19 cellular contexts compared by ENCODE assay signal in genomic region chr19:1922803-1923202, GRCh38. TPM values are rescaled to one million over a fixed set of nuclear protein-coding genes. Genes with fewer than 3 reads are reported as not detected.
DNase-seq lines count a peak whose midpoint lies in the region; ATAC-seq and TF ChIP-seq lines count a peak whose summit lies in the region.
"Had no signal": no experiment of that assay in that cellular context is flagged by ENCODE, and none has a peak within 500 bp of the region (broad histone marks: within the 10 kb centered on the region; RNA-seq: fewer than 3 reads in every experiment).

No MANE protein-coding gene starts in this region.

- no peak for ATAC-seq in IMR-90 (ENCODE audit: low read depth)
- ATAC-seq: GM23338 had no signal

- H2AFZ ChIP-seq in IMR-90 (replicated peaks; ENCODE audit: low read length, poor library complexity): no peak overlapping the region
- no peak overlapping the region for H2AFZ ChIP-seq in neuronal stem cell (ENCODE audit: low read length)
- H2AFZ ChIP-seq: GM23338 had no signal

- H3K56ac ChIP-seq in IMR-90 (ENCODE audit: extremely low read depth, insufficient read depth, low read length): no peak overlapping the region

- H3K79me1 ChIP-seq in IMR-90 (ENCODE audit: low read depth in 1 of 2, low read length in 2 of 2) (no peaks in the 10 kb centered on the region), neuronal stem cell (ENCODE audit: low read depth, low read length) (no peaks in the 10 kb centered on the region)

- H3K14ac ChIP-seq in IMR-90 (replicated peaks; ENCODE audit: low read depth, low read length): no peak overlapping the region
- no peak overlapping the region for H3K14ac ChIP-seq in neuronal stem cell (ENCODE audit: low read length)

- no peaks in the 10 kb centered on the region for H3K27me3 Mint-ChIP-seq in activated CD4-positive, alpha-beta T cell treated with anti-CD3 and anti-CD28 coated beads, Interleukin-2, amount 10 ng/mL, durations not matched to agents 7 days and 5 days
- no peaks in the 10 kb centered on the region for H3K27me3 Mint-ChIP-seq in activated CD4-positive, alpha-beta T cell treated with anti-CD3 and anti-CD28 coated beads, Interleukin-2, amount 10 ng/mL, durations not matched to agents 24 days and 14 days
- H3K27me3 Mint-ChIP-seq in activated CD4-positive, alpha-beta memory T cell treated with anti-CD3 and anti-CD28 coated beads, Interleukin-2, amount 10 ng/mL, durations not matched to agents 7 days and 5 days: no peaks in the 10 kb centered on the region

- H2AK9ac ChIP-seq in IMR-90 (replicated peaks; ENCODE audit: low read depth, low read length, poor library complexity): peak overlapping the region; percentile 52

- H3K27me3 ChIP-seq in IMR-90 (ENCODE audit: control insufficient read depth, insufficient read depth, low read length) (no peaks in the 10 kb centered on the region), neuronal stem cell (ENCODE audit: control insufficient read depth in 3 of 3, insufficient read depth in 3 of 3, low read depth in 1 of 3, low read length in 3 of 3) (no peaks in the 10 kb centered on the region), testis (no peaks in the 10 kb centered on the region)

- H3K9ac ChIP-seq in IMR-90 (ENCODE audit: low read depth, low read length): no peak overlapping the region
- no peak overlapping the region for H3K9ac ChIP-seq in neuronal stem cell (ENCODE audit: low read depth, low read length, poor library complexity)
- H3K9ac ChIP-seq: KMS-11 had no signal

- H3K27ac ChIP-seq in IMR-90 (ENCODE audit: insufficient read depth, low read length): no peak overlapping the region
- no peak overlapping the region for H3K27ac ChIP-seq in neuronal stem cell (replicated peaks; ENCODE audit: low read length)
- no peak overlapping the region for H3K27ac ChIP-seq in testis
- H3K27ac ChIP-seq: C4-2B, KMS-11 had no signal

- no peak overlapping the region for H2BK5ac ChIP-seq in IMR-90 (ENCODE audit: low read depth, low read length, poor library complexity, severe bottlenecking)
- H2BK5ac ChIP-seq in neuronal stem cell (ENCODE audit: low read length): no peak overlapping the region

- no peaks in the 10 kb centered on the region for H3K9me3 Mint-ChIP-seq in activated CD4-positive, alpha-beta T cell treated with anti-CD3 and anti-CD28 coated beads, Interleukin-2, amount 10 ng/mL, durations not matched to agents 7 days and 5 days
- no peaks in the 10 kb centered on the region for H3K9me3 Mint-ChIP-seq in activated CD4-positive, alpha-beta T cell treated with anti-CD3 and anti-CD28 coated beads, Interleukin-2, amount 10 ng/mL, durations not matched to agents 24 days and 14 days
- H3K9me3 Mint-ChIP-seq in activated CD4-positive, alpha-beta memory T cell treated with anti-CD3 and anti-CD28 coated beads, Interleukin-2, amount 10 ng/mL, durations not matched to agents 7 days and 5 days: peaks cover 3% of the 10 kb centered on the region

- H2BK120ac ChIP-seq in IMR-90 (ENCODE audit: low read depth, low read length) (no peak overlapping the region), neuronal stem cell (ENCODE audit: low read depth, low read length) (no peak overlapping the region)

- TF ChIP-seq CTCF in IMR-90 (conservative IDR thresholded peaks at IDR 0.05; ENCODE audit: low read depth, low read length) (no peak), testis (IDR thresholded peaks at IDR 0.05) (no peak)

- H3K9me1 ChIP-seq in IMR-90 (ENCODE audit: insufficient read depth, low read length): no peaks in the 10 kb centered on the region

- H4K8ac ChIP-seq in IMR-90 (ENCODE audit: low read depth in 2 of 2, low read length in 2 of 2): no peak overlapping the region
- no peak overlapping the region for H4K8ac ChIP-seq in neuronal stem cell (ENCODE audit: low read depth, low read length)

- no peak overlapping the region for H2BK15ac ChIP-seq in IMR-90 (ENCODE audit: low read depth, low read length)
- no peak overlapping the region for H2BK15ac ChIP-seq in neuronal stem cell (ENCODE audit: low read length)

- no peak overlapping the region for H2AK5ac ChIP-seq in IMR-90 (ENCODE audit: low read depth, low read length)
- no peak overlapping the region for H2AK5ac ChIP-seq in neuronal stem cell (ENCODE audit: low read depth, low read length)

- H3K9me3 ChIP-seq in IMR-90 (ENCODE audit: control insufficient read depth, insufficient read depth, low read length) (no peaks in the 10 kb centered on the region), neuronal stem cell (replicated peaks in 1 of 2; ENCODE audit: control insufficient read depth in 2 of 2, insufficient read depth in 1 of 2, low read depth in 1 of 2, low read length in 2 of 2) (peaks cover 0 to 4% of the 10 kb centered on the region in 2 donors), testis (no peaks in the 10 kb centered on the region)

- 95% methylated on average over 20 of the region's 23 CpGs; no CpG with 5 or more reads in 1 of the 2 experiments for WGBS in IMR-90 (ENCODE audit: extremely low coverage in 2 of 2, insufficient read length in 1 of 2), 2 experiments
- no CpG with 5 or more reads among the region's 23 CpGs for WGBS in neuronal stem cell (ENCODE audit: extremely low coverage in 2 of 2, insufficient read length in 2 of 2, insufficient replicate concordance in 1 of 2), 2 donors
- whole genome bisulfite sequencing in testis, 2 donors: 92 to 97% methylated on average over 18 to 23 of the region's 23 CpGs

- H3K18ac ChIP-seq in IMR-90 (ENCODE audit: low read depth, low read length): no peak overlapping the region
- no peak overlapping the region for H3K18ac ChIP-seq in neuronal stem cell (ENCODE audit: low read length)

- no TSS peak for BruUV-seq in IMR-90 (replicated peaks; lab: Mats Ljungman, UMichigan)

- peak overlapping the region; percentile 83 for H3K27ac Mint-ChIP-seq in activated CD4-positive, alpha-beta T cell treated with anti-CD3 and anti-CD28 coated beads, Interleukin-2, amount 10 ng/mL, durations not matched to agents 7 days and 5 days
- H3K27ac Mint-ChIP-seq in activated CD4-positive, alpha-beta T cell treated with anti-CD3 and anti-CD28 coated beads, Interleukin-2, amount 10 ng/mL, durations not matched to agents 24 days and 14 days: no peak overlapping the region
- H3K27ac Mint-ChIP-seq in activated CD4-positive, alpha-beta memory T cell treated with anti-CD3 and anti-CD28 coated beads, Interleukin-2, amount 10 ng/mL, durations not matched to agents 7 days and 5 days: peak overlapping the region; percentile 90
- H3K27ac Mint-ChIP-seq: GM23338 had no signal

- H2BK20ac ChIP-seq in IMR-90 (ENCODE audit: low read depth, low read length): no peak overlapping the region

- H3K4me2 ChIP-seq in IMR-90 (ENCODE audit: low read depth, low read length) (no peak overlapping the region), neuronal stem cell (ENCODE audit: insufficient read depth, low read length, poor library complexity, severe bottlenecking) (no peak overlapping the region)
- H3K4me2 ChIP-seq: GM23338, KMS-11 had no signal

- POLR2A ChIA-PET in activated CD4-positive, alpha-beta T cell treated with anti-CD3 and anti-CD28 coated beads, Interleukin-2, amount 10 ng/mL, durations not matched to agents 7 days and 5 days (lab: Charles Lee): no interaction called here
- POLR2A ChIA-PET in IMR-90 (lab: Charles Lee; ENCODE audit: unreplicated experiment): no interaction called here
- POLR2A ChIA-PET in activated CD4-positive, alpha-beta memory T cell treated with anti-CD3 and anti-CD28 coated beads, Interleukin-2, amount 10 ng/mL, durations not matched to agents 7 days and 5 days (lab: Charles Lee): interaction anchor here (0.7 to 3.0 kb wide), 8 partner anchors 13 to 84 kb away, joined by 3 to 19 read pairs (median 4); partner anchors contain the start of genes ABHD17A, ADAT3 and SCAMP4

- CTCF ChIA-PET in activated CD4-positive, alpha-beta T cell treated with anti-CD3 and anti-CD28 coated beads, Interleukin-2, amount 10 ng/mL, durations not matched to agents 7 days and 5 days (lab: Charles Lee): interaction anchor here (1.1 kb wide), 1 partner anchor 23 kb away, joined by 3 read pairs; no protein-coding TSS in a partner anchor
- CTCF ChIA-PET in IMR-90 (lab: Yijun Ruan, JAX): no interaction called here
- CTCF ChIA-PET in activated CD4-positive, alpha-beta memory T cell treated with anti-CD3 and anti-CD28 coated beads, Interleukin-2, amount 10 ng/mL, durations not matched to agents 7 days and 5 days (lab: Charles Lee): interaction anchor here (0.6 to 2.0 kb wide), 8 partner anchors 18 to 1412 kb away, joined by 3 to 14 read pairs (median 4); no protein-coding TSS in a partner anchor

- no peak for TF ChIP-seq RAD21 in IMR-90 (IDR thresholded peaks at IDR 0.05; ENCODE audit: low read length)

- H3K4ac ChIP-seq in IMR-90 (ENCODE audit: low read depth, low read length) (no peak overlapping the region), neuronal stem cell (ENCODE audit: low read length) (no peak overlapping the region)

- H3K4me3 Mint-ChIP-seq in activated CD4-positive, alpha-beta T cell treated with anti-CD3 and anti-CD28 coated beads, Interleukin-2, amount 10 ng/mL, durations not matched to agents 7 days and 5 days: no peak overlapping the region
- no peak overlapping the region for H3K4me3 Mint-ChIP-seq in activated CD4-positive, alpha-beta T cell treated with anti-CD3 and anti-CD28 coated beads, Interleukin-2, amount 10 ng/mL, durations not matched to agents 24 days and 14 days
- no peak overlapping the region for H3K4me3 Mint-ChIP-seq in activated CD4-positive, alpha-beta memory T cell treated with anti-CD3 and anti-CD28 coated beads, Interleukin-2, amount 10 ng/mL, durations not matched to agents 7 days and 5 days
- H3K4me3 Mint-ChIP-seq: GM23338 had no signal

- H2BK12ac ChIP-seq in neuronal stem cell (ENCODE audit: low read length): no peak overlapping the region

- dilution Hi-C loops in IMR-90 (cut with HindIII; ENCODE audit: low sequenced_read_pairs, unreplicated experiment): no loop called here

- peaks cover 24% of the 10 kb centered on the region for H3K4me1 Mint-ChIP-seq in activated CD4-positive, alpha-beta T cell treated with anti-CD3 and anti-CD28 coated beads, Interleukin-2, amount 10 ng/mL, durations not matched to agents 7 days and 5 days
- peaks cover 9% of the 10 kb centered on the region for H3K4me1 Mint-ChIP-seq in activated CD4-positive, alpha-beta T cell treated with anti-CD3 and anti-CD28 coated beads, Interleukin-2, amount 10 ng/mL, durations not matched to agents 24 days and 14 days
- H3K4me1 Mint-ChIP-seq in activated CD4-positive, alpha-beta memory T cell treated with anti-CD3 and anti-CD28 coated beads, Interleukin-2, amount 10 ng/mL, durations not matched to agents 7 days and 5 days: peaks cover 49% of the 10 kb centered on the region

- no peak for TF ChIP-seq POLR2A in IMR-90 (IDR thresholded peaks at IDR 0.05; ENCODE audit: low read depth, low read length)
- no peak for TF ChIP-seq POLR2A in testis (IDR thresholded peaks at IDR 0.05)

- H3K4me1 ChIP-seq in IMR-90 (ENCODE audit: control insufficient read depth, insufficient read depth, low read length) (no peaks in the 10 kb centered on the region), neuronal stem cell (ENCODE audit: control insufficient read depth in 2 of 2, insufficient read depth in 1 of 2, low read depth in 1 of 2, low read length in 2 of 2) (no peaks in the 10 kb centered on the region), testis (no peaks in the 10 kb centered on the region)

- H3K23ac ChIP-seq in IMR-90 (ENCODE audit: low read depth, low read length): no peak overlapping the region
- H3K23ac ChIP-seq in neuronal stem cell (ENCODE audit: low read depth, low read length, poor library complexity): peak overlapping the region; percentile 44

- H3K4me3 ChIP-seq in IMR-90 (ENCODE audit: insufficient read depth, low read depth, low read length): no peak overlapping the region
- H3K4me3 ChIP-seq in neuronal stem cell (ENCODE audit: low read length in 2 of 2): peak overlapping the region in 1 of 2 donors; percentile 47
- no peak overlapping the region for H3K4me3 ChIP-seq in testis
- H3K4me3 ChIP-seq: GM23338 had no signal

- in situ Hi-C loops in IMR-90 (cut with MboI; ENCODE audit: low sequenced_read_pairs): no loop called here

- intact Hi-C loops in activated CD4-positive, alpha-beta T cell treated with anti-CD3 and anti-CD28 coated beads, Interleukin-2, amount 10 ng/mL, durations not matched to agents 24 days and 14 days (cut with micrococcal nuclease): loop anchor here (10.0 kb wide), 1 partner anchor 92 kb away; the partner anchor contains the start of gene BTBD2
- intact Hi-C loops in IMR-90 (cut with micrococcal nuclease) (no loop called here), testis (cut with DNase I; ENCODE audit: low total_unique reads) (no loop called here)

- no peak overlapping the region for H4K91ac ChIP-seq in IMR-90 (ENCODE audit: insufficient read depth, low read depth, low read length)
- H4K91ac ChIP-seq in neuronal stem cell (ENCODE audit: low read depth, low read length, poor library complexity): no peak overlapping the region

- H4K5ac ChIP-seq in IMR-90 (ENCODE audit: low read depth, low read length): no peak overlapping the region

- 0 out of 2 replicates have a peak, but pooled peaks cover 9% of the 10 kb centered on the region for H4K20me1 ChIP-seq in IMR-90 (ENCODE audit: insufficient read depth, low read length)

- H3K36me3 ChIP-seq in IMR-90 (ENCODE audit: control insufficient read depth, insufficient read depth, low read length) (peaks cover 60% of the 10 kb centered on the region), neuronal stem cell (replicated peaks in 1 of 2; ENCODE audit: control insufficient read depth in 2 of 2, insufficient read depth in 2 of 2, low read length in 2 of 2) (peaks cover 50 to 73% of the 10 kb centered on the region in 2 donors), testis (ENCODE audit: low read depth, missing control alignments) (no peaks in the 10 kb centered on the region)

- H3K36me3 Mint-ChIP-seq in activated CD4-positive, alpha-beta T cell treated with anti-CD3 and anti-CD28 coated beads, Interleukin-2, amount 10 ng/mL, durations not matched to agents 7 days and 5 days (ENCODE audit: low read depth): peaks cover 8% of the 10 kb centered on the region
- peaks cover 6% of the 10 kb centered on the region for H3K36me3 Mint-ChIP-seq in activated CD4-positive, alpha-beta T cell treated with anti-CD3 and anti-CD28 coated beads, Interleukin-2, amount 10 ng/mL, durations not matched to agents 24 days and 14 days (ENCODE audit: low read depth)
- H3K36me3 Mint-ChIP-seq in activated CD4-positive, alpha-beta memory T cell treated with anti-CD3 and anti-CD28 coated beads, Interleukin-2, amount 10 ng/mL, durations not matched to agents 7 days and 5 days (ENCODE audit: low read depth): peaks cover 27% of the 10 kb centered on the region

- DNase-seq in activated CD4-positive, alpha-beta T cell treated with anti-CD3 and anti-CD28 coated beads, Interleukin-2, amount 10 ng/mL, durations not matched to agents 7 days and 5 days: no peak
- DNase-seq in activated CD4-positive, alpha-beta T cell treated with anti-CD3 and anti-CD28 coated beads, Interleukin-2, amount 10 ng/mL, durations not matched to agents 24 days and 14 days: no peak
- DNase-seq in IMR-90 (no peak), neuronal stem cell (ENCODE audit: low spot score) (no peak), SK-N-DZ (ENCODE audit: low spot score) (no peak), testis (no peak)
- no peak for DNase-seq in activated CD4-positive, alpha-beta memory T cell treated with anti-CD3 and anti-CD28 coated beads, Interleukin-2, amount 10 ng/mL, durations not matched to agents 7 days and 5 days
- no peak for DNase-seq in stimulated activated CD8-positive, alpha-beta memory T cell treated with anti-CD3 and anti-CD28 coated beads, Interleukin-4, amount 100 ng/mL, for 48 hours
- DNase-seq: Calu3; DMS79; GDM1; NCI-H1092 treated with DMSO at 0.1 percent for 48 hours; NCI-H1694; NCI-H2107; NCI-H69; NK-92 treated with Interleukin-12 subunit alpha and Interleukin-12 subunit beta, amount 100 ng/mL, for 24 hours had no signal

RNA-seq across cellular contexts. Expression of gene ADAT3, which starts 17.6 kb away (rescaled TPM):
- 10 to 100 TPM; 10.6 to 13.3 TPM for total RNA-seq in activated CD4-positive, alpha-beta T cell treated with anti-CD3 and anti-CD28 coated beads, Interleukin-2, amount 10 ng/mL, durations not matched to agents 7 days and 5 days
- total RNA-seq in activated CD4-positive, alpha-beta T cell treated with anti-CD3 and anti-CD28 coated beads, Interleukin-2, amount 10 ng/mL, durations not matched to agents 24 days and 14 days: 8.8 and 10.6 TPM in 2 replicates
- total RNA-seq in IMR-90 (2012; rRNA removed): 0.28 and 0.36 TPM in 2 replicates
- 2.8 and 3.6 TPM in 2 replicates for polyA plus RNA-seq in IMR-90 (2012; rRNA removed)
- polyA plus RNA-seq in IMR-90 (2012; cell fraction: cytosol; rRNA removed): 2.5 and 5.0 TPM in 2 replicates
- 4.0 and 16.1 TPM in 2 replicates for polyA plus RNA-seq in IMR-90 (2012; cell fraction: nucleus; rRNA removed; ENCODE audit: low replicate concordance)
- total RNA-seq in activated CD4-positive, alpha-beta memory T cell treated with anti-CD3 and anti-CD28 coated beads, Interleukin-2, amount 10 ng/mL, durations not matched to agents 7 days and 5 days: 10 to 100 TPM; 13.3 to 15.5 TPM
- polyA plus RNA-seq in neuronal stem cell (2013, experiment 1 of 2): 4.4 TPM
- polyA plus RNA-seq in neuronal stem cell (2013, experiment 2 of 2): 3.8 TPM
- polyA plus RNA-seq in SK-N-DZ (2014; cell fraction: cytosol; rRNA removed): 6.3 and 9.5 TPM in 2 replicates
- polyA plus RNA-seq in SK-N-DZ (2014; cell fraction: nucleus; rRNA removed): 6.1 and 7.3 TPM in 2 replicates
- total RNA-seq in testis: 10 to 100 TPM; 10.6 to 16.7 TPM
- 1.1 TPM for polyA plus RNA-seq in testis (ENCODE audit: insufficient read depth, low read depth, low replicate concordance)

RNA-seq across cellular contexts. Expression of gene SCAMP4, which starts 17.6 kb away (rescaled TPM):
- total RNA-seq in activated CD4-positive, alpha-beta T cell treated with anti-CD3 and anti-CD28 coated beads, Interleukin-2, amount 10 ng/mL, durations not matched to agents 7 days and 5 days: 10 to 100 TPM; 27.5 to 37.9 TPM
- total RNA-seq in activated CD4-positive, alpha-beta T cell treated with anti-CD3 and anti-CD28 coated beads, Interleukin-2, amount 10 ng/mL, durations not matched to agents 24 days and 14 days: 39.2 and 42.4 TPM in 2 replicates
- total RNA-seq in IMR-90 (2012; rRNA removed): 10.8 and 16.1 TPM in 2 replicates
- polyA plus RNA-seq in IMR-90 (2012; rRNA removed): 24.0 and 28.1 TPM in 2 replicates
- polyA plus RNA-seq in IMR-90 (2012; cell fraction: cytosol; rRNA removed): 24.9 and 55.9 TPM in 2 replicates
- polyA plus RNA-seq in IMR-90 (2012; cell fraction: nucleus; rRNA removed; ENCODE audit: low replicate concordance): 46.2 and 111 TPM in 2 replicates
- total RNA-seq in activated CD4-positive, alpha-beta memory T cell treated with anti-CD3 and anti-CD28 coated beads, Interleukin-2, amount 10 ng/mL, durations not matched to agents 7 days and 5 days: 10 to 100 TPM; 36.5 to 39.7 TPM
- 49.3 TPM for polyA plus RNA-seq in neuronal stem cell (2013, experiment 1 of 2)
- polyA plus RNA-seq in neuronal stem cell (2013, experiment 2 of 2): 49.1 TPM
- 48.3 and 92.0 TPM in 2 replicates for polyA plus RNA-seq in SK-N-DZ (2014; cell fraction: cytosol; rRNA removed)
- 30.7 and 30.8 TPM in 2 replicates for polyA plus RNA-seq in SK-N-DZ (2014; cell fraction: nucleus; rRNA removed)
- 100 to 1,000 TPM in 1 of 2 donors, 10 to 100 TPM in 1; 80.1 to 108 TPM for total RNA-seq in testis
- polyA plus RNA-seq in testis (ENCODE audit: insufficient read depth, low read depth, low replicate concordance): 50.1 TPM

RNA-seq across cellular contexts. Expression of gene CSNK1G2, which starts 18.2 kb away (rescaled TPM):
- 100 to 1,000 TPM; 112 to 119 TPM for total RNA-seq in activated CD4-positive, alpha-beta T cell treated with anti-CD3 and anti-CD28 coated beads, Interleukin-2, amount 10 ng/mL, durations not matched to agents 7 days and 5 days
- 91.7 and 92.8 TPM in 2 replicates for total RNA-seq in activated CD4-positive, alpha-beta T cell treated with anti-CD3 and anti-CD28 coated beads, Interleukin-2, amount 10 ng/mL, durations not matched to agents 24 days and 14 days
- total RNA-seq in IMR-90 (2012; rRNA removed) (35.6 and 38.0 TPM in 2 replicates), testis (100 to 1,000 TPM; 159 to 287 TPM)
- polyA plus RNA-seq in IMR-90 (2012; rRNA removed) (96.3 and 124 TPM in 2 replicates), testis (ENCODE audit: insufficient read depth, low read depth, low replicate concordance) (178 TPM)
- 41.7 and 73.8 TPM in 2 replicates for polyA plus RNA-seq in IMR-90 (2012; cell fraction: cytosol; rRNA removed)
- polyA plus RNA-seq in IMR-90 (2012; cell fraction: nucleus; rRNA removed; ENCODE audit: low replicate concordance): 374 and 949 TPM in 2 replicates
- 100 to 1,000 TPM; 130 to 132 TPM for total RNA-seq in activated CD4-positive, alpha-beta memory T cell treated with anti-CD3 and anti-CD28 coated beads, Interleukin-2, amount 10 ng/mL, durations not matched to agents 7 days and 5 days
- polyA plus RNA-seq in neuronal stem cell (2013, experiment 1 of 2): 162 TPM
- polyA plus RNA-seq in neuronal stem cell (2013, experiment 2 of 2): 157 TPM
- 89.9 and 99.4 TPM in 2 replicates for polyA plus RNA-seq in SK-N-DZ (2014; cell fraction: cytosol; rRNA removed)
- polyA plus RNA-seq in SK-N-DZ (2014; cell fraction: nucleus; rRNA removed): 481 and 510 TPM in 2 replicates

RNA-seq across cellular contexts. Expression of gene ABHD17A, which starts 37.5 kb away (rescaled TPM):
- total RNA-seq in activated CD4-positive, alpha-beta T cell treated with anti-CD3 and anti-CD28 coated beads, Interleukin-2, amount 10 ng/mL, durations not matched to agents 7 days and 5 days: 100 to 1,000 TPM; 180 TPM
- 104 and 107 TPM in 2 replicates for total RNA-seq in activated CD4-positive, alpha-beta T cell treated with anti-CD3 and anti-CD28 coated beads, Interleukin-2, amount 10 ng/mL, durations not matched to agents 24 days and 14 days
- total RNA-seq in IMR-90 (2012; rRNA removed) (31.9 and 37.8 TPM in 2 replicates), testis (100 to 1,000 TPM; 127 to 140 TPM)
- polyA plus RNA-seq in IMR-90 (2012; rRNA removed) (76.2 and 111 TPM in 2 replicates), testis (ENCODE audit: insufficient read depth, low read depth, low replicate concordance) (51.1 TPM)
- polyA plus RNA-seq in IMR-90 (2012; cell fraction: cytosol; rRNA removed): 52.5 and 129 TPM in 2 replicates
- polyA plus RNA-seq in IMR-90 (2012; cell fraction: nucleus; rRNA removed; ENCODE audit: low replicate concordance): 86.9 and 244 TPM in 2 replicates
- 100 to 1,000 TPM; 255 to 259 TPM for total RNA-seq in activated CD4-positive, alpha-beta memory T cell treated with anti-CD3 and anti-CD28 coated beads, Interleukin-2, amount 10 ng/mL, durations not matched to agents 7 days and 5 days
- polyA plus RNA-seq in neuronal stem cell (2013, experiment 1 of 2): 44.4 TPM
- 44.1 TPM for polyA plus RNA-seq in neuronal stem cell (2013, experiment 2 of 2)
- polyA plus RNA-seq in SK-N-DZ (2014; cell fraction: cytosol; rRNA removed): 73.8 and 89.9 TPM in 2 replicates
- polyA plus RNA-seq in SK-N-DZ (2014; cell fraction: nucleus; rRNA removed): 197 and 240 TPM in 2 replicates

RNA-seq across cellular contexts. Expression of gene KLF16, which starts 59.4 kb away (rescaled TPM):
- 10 to 100 TPM; 24.0 to 25.5 TPM for total RNA-seq in activated CD4-positive, alpha-beta T cell treated with anti-CD3 and anti-CD28 coated beads, Interleukin-2, amount 10 ng/mL, durations not matched to agents 7 days and 5 days
- total RNA-seq in activated CD4-positive, alpha-beta T cell treated with anti-CD3 and anti-CD28 coated beads, Interleukin-2, amount 10 ng/mL, durations not matched to agents 24 days and 14 days: 37.0 and 38.1 TPM in 2 replicates
- total RNA-seq in IMR-90 (2012; rRNA removed) (0.90 and 1.7 TPM in 2 replicates), testis (10 to 100 TPM; 14.7 to 26.5 TPM)
- polyA plus RNA-seq in IMR-90 (2012; rRNA removed) (13.1 and 31.4 TPM in 2 replicates), testis (ENCODE audit: insufficient read depth, low read depth, low replicate concordance) (13.3 TPM)
- polyA plus RNA-seq in IMR-90 (2012; cell fraction: cytosol; rRNA removed): 14.5 and 19.8 TPM in 2 replicates
- 18.0 and 29.0 TPM in 2 replicates for polyA plus RNA-seq in IMR-90 (2012; cell fraction: nucleus; rRNA removed; ENCODE audit: low replicate concordance)
- 10 to 100 TPM; 24.6 to 25.7 TPM for total RNA-seq in activated CD4-positive, alpha-beta memory T cell treated with anti-CD3 and anti-CD28 coated beads, Interleukin-2, amount 10 ng/mL, durations not matched to agents 7 days and 5 days
- polyA plus RNA-seq in neuronal stem cell (2013, experiment 1 of 2): 12.8 TPM
- polyA plus RNA-seq in neuronal stem cell (2013, experiment 2 of 2): 12.5 TPM
- polyA plus RNA-seq in SK-N-DZ (2014; cell fraction: cytosol; rRNA removed): 12.8 and 16.7 TPM in 2 replicates
- polyA plus RNA-seq in SK-N-DZ (2014; cell fraction: nucleus; rRNA removed): 11.0 and 15.3 TPM in 2 replicates
